8 cellular contexts compared by ENCODE assay signal in the genomic region with DNA sequence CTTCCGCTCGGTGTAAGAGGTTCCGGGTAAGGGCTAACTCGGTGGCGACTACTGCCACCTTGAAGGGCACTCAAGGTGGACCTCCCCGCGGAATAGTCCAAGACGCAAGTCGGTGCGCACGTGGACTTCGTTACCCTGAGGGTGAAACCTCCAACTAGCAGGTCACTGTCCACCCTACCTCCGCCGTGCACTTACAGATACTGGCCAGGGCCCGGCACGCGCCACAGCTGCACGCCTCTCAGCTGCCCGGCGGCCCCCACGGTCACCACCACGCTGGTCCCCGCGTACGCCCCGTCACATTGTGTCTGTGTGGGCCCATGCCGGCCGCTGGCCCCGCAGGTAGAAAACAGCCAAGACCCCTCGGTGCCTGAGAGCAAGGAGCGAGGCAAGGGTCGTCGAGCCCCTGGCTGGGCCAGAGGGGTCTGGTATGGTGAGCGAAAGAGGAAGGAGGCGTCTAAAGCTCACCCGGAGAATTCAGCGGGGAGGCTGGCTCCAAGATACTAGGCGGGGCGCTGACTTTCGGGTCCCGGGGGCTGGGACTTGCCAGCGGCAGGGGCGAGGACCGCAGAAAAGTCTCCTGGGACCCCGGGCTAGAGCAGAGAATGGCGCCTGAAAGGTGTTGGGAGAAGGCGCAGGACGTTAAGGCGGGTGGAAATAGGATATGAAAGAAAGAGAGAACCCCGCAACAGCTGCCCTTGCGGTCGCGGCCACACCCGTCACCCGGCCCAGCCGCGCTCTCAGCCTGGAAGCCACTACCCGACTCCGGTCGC. TPM values are rescaled to one million over a fixed set of nuclear protein-coding genes. Genes with fewer than 3 reads are reported as not detected.
A peak's percentile ranks its signal among the peaks of the same experiment; 100 is the strongest.
DNase-seq lines count a peak whose midpoint lies in the region; ATAC-seq and TF ChIP-seq lines count a peak whose summit lies in the region.

No MANE protein-coding gene starts in this region.

- 17% methylated on average over 28 of the region's 60 CpGs for WGBS in mammary epithelial cell (ENCODE audit: low coverage, missing lambda C conversion rate)
- 11 to 12% methylated on average over 52 to 53 of the region's 60 CpGs for WGBS in mesodermal cell (ENCODE audit: insufficient coverage in 2 of 2), 2 experiments

- CTCF ChIA-PET in mammary epithelial cell (lab: Charles Lee; ENCODE audit: low non-redundant PET), result no interaction called here

- H4K20me1 ChIP-seq in mammary epithelial cell (ENCODE audit: insufficient read depth, low read length), result peaks cover 3% of the 10 kb centered on the region

- H3K9ac ChIP-seq in mammary epithelial cell (ENCODE audit: insufficient read depth, low read length), result no peak overlapping the region

- no peak overlapping the region for H2AFZ ChIP-seq in mammary epithelial cell (ENCODE audit: low read depth, low read length)

- H3K36me3 ChIP-seq in mammary epithelial cell (ENCODE audit: insufficient read depth, low read length) (no peaks in the 10 kb centered on the region), mesodermal cell (ENCODE audit: control insufficient read depth, insufficient read depth, low read length) (peaks cover 11% of the 10 kb centered on the region), vagina (peaks cover 0 to 4% of the 10 kb centered on the region in 2 donors)

- DNase-seq in COR-L47 (lab: John Stamatoyannopoulos, UW), result peak; percentile 31
- peak; percentile 67 for DNase-seq in MV-4-11 (lab: John Stamatoyannopoulos, UW)
- DNase-seq in mammary epithelial cell, result no peak
- DNase-seq in vagina (ENCODE audit: extremely low spot score in 2 of 2), result no peak
- no peak for DNase-seq in cerebellum (ENCODE audit: low spot score)

- no TSS peak for BruUV-seq in mammary epithelial cell (replicated peaks; lab: Mats Ljungman, UMichigan)

- in situ Hi-C loops in mammary epithelial cell (cut with MboI; ENCODE audit: low sequenced_read_pairs in 2 of 2), result loop anchor here in 1 of 2 donors (10.0 kb wide), 1 partner anchor 58 kb away; no protein-coding TSS in a partner anchor

- H3K4me1 ChIP-seq in mammary epithelial cell (ENCODE audit: insufficient read depth, low read length) (peaks cover 19% of the 10 kb centered on the region), mesodermal cell (ENCODE audit: control insufficient read depth, insufficient read depth, low read length, poor library complexity, severe bottlenecking) (peaks cover 15% of the 10 kb centered on the region), vagina (peaks cover 32% of the 10 kb centered on the region)

- no peak for ATAC-seq in HG03342 (IDR thresholded peaks at IDR 0.05; ENCODE audit: unreplicated experiment)
- ATAC-seq in HG02970 (IDR thresholded peaks at IDR 0.05; ENCODE audit: low FRiP score, unreplicated experiment), result no peak

- H3K79me2 ChIP-seq in mammary epithelial cell (ENCODE audit: insufficient read depth, low read length), result no peaks in the 10 kb centered on the region

- dilution Hi-C loops in mammary epithelial cell (cut with HindIII; ENCODE audit: low sequenced_read_pairs), result no loop called here

- H3K9me3 ChIP-seq in mammary epithelial cell (replicated peaks; ENCODE audit: insufficient read depth, low read length), result no peaks in the 10 kb centered on the region
- no peaks in the 10 kb centered on the region for H3K9me3 ChIP-seq in mesodermal cell (ENCODE audit: control insufficient read depth, low read length)
- no peaks in the 10 kb centered on the region for H3K9me3 ChIP-seq in vagina

- intact Hi-C loops in mammary epithelial cell (cut with micrococcal nuclease), result no loop called here
- intact Hi-C loops in vagina (cut with DNase I), result no loop called here

- no peak for TF ChIP-seq POLR2A in vagina (IDR thresholded peaks at IDR 0.05)

- H3K4me2 ChIP-seq in mammary epithelial cell (ENCODE audit: insufficient read depth, low read depth, low read length), result peak overlapping the region; percentile 36

- TF ChIP-seq CTCF in mammary epithelial cell (conservative IDR thresholded peaks at IDR 0.05 in 1 of 2, IDR thresholded peaks at IDR 0.05 in 1 of 2; ENCODE audit: extremely low read depth in 1 of 2, insufficient read depth in 1 of 2, low read depth in 1 of 2, low read length in 2 of 2) (no peak), vagina (IDR thresholded peaks at IDR 0.05) (no peak)

- no peak overlapping the region for H3K27ac ChIP-seq in mammary epithelial cell (ENCODE audit: insufficient read depth, low read depth, low read length)
- H3K27ac ChIP-seq in mesodermal cell (ENCODE audit: low read depth, low read length, severe bottlenecking), result no peak overlapping the region
- H3K27ac ChIP-seq in vagina, result no peak overlapping the region

- H3K27me3 ChIP-seq in mammary epithelial cell (ENCODE audit: insufficient read depth, low read length) (peaks cover 30% of the 10 kb centered on the region), vagina (peaks cover 5% of the 10 kb centered on the region)

- peak overlapping the region in 1 of 3 experiments; percentile 3 for H3K4me3 ChIP-seq in mammary epithelial cell (replicated peaks in 1 of 3; ENCODE audit: insufficient read depth in 1 of 3, low read depth in 2 of 3, low read length in 3 of 3)
- H3K4me3 ChIP-seq in mesodermal cell (ENCODE audit: extremely low read depth, insufficient read depth, low read length, poor library complexity, severe bottlenecking), result peak overlapping the region; percentile 34
- peak overlapping the region; percentile 35 to 40 for H3K4me3 ChIP-seq in vagina

RNA-seq across cellular contexts. Expression of gene LTK, which starts 0.9 kb away (rescaled TPM):
- total RNA-seq in mammary epithelial cell, result not detected
- not detected for polyA plus RNA-seq in mammary epithelial cell
- polyA minus RNA-seq in mammary epithelial cell, result not detected
- polyA plus RNA-seq in mesodermal cell (2013, experiment 1 of 2), result 1.8 TPM
- 2.2 TPM for polyA plus RNA-seq in mesodermal cell (2013, experiment 2 of 2)
- 1.5 TPM for total RNA-seq in vagina
- 0.36 TPM for total RNA-seq in cerebellum

RNA-seq across cellular contexts. Expression of gene ITPKA, which starts 19.0 kb away (rescaled TPM):
- under 1 TPM in 1 of 2 donors, not detected in 1; 0.92 TPM for total RNA-seq in mammary epithelial cell
- polyA plus RNA-seq in mammary epithelial cell, result 0.63 TPM
- polyA minus RNA-seq in mammary epithelial cell, result not detected
- polyA plus RNA-seq in mesodermal cell (2013, experiment 1 of 2), result 1.2 TPM
- 0.66 TPM for polyA plus RNA-seq in mesodermal cell (2013, experiment 2 of 2)
- not detected for total RNA-seq in vagina
- 2.5 TPM for total RNA-seq in cerebellum

RNA-seq across cellular contexts. Expression of gene RPAP1, which starts 31.4 kb away (rescaled TPM):
- 10 to 100 TPM; 11.2 to 35.5 TPM for total RNA-seq in mammary epithelial cell
- 11.4 TPM for polyA plus RNA-seq in mammary epithelial cell
- 44.3 TPM for polyA minus RNA-seq in mammary epithelial cell
- polyA plus RNA-seq in mesodermal cell (2013, experiment 1 of 2), result 38.0 TPM
- 26.4 TPM for polyA plus RNA-seq in mesodermal cell (2013, experiment 2 of 2)
- total RNA-seq in vagina, result 19.9 TPM
- 22.7 TPM for total RNA-seq in cerebellum

RNA-seq across cellular contexts. Expression of gene TYRO3, which starts 46.3 kb away (rescaled TPM):
- total RNA-seq in mammary epithelial cell, result 10 to 100 TPM in 1 of 2 donors, 1 to 10 TPM in 1; 3.5 to 17.0 TPM
- 13.2 TPM for polyA plus RNA-seq in mammary epithelial cell
- polyA minus RNA-seq in mammary epithelial cell, result 50.7 TPM
- polyA plus RNA-seq in mesodermal cell (2013, experiment 1 of 2), result 81.7 TPM
- 79.1 TPM for polyA plus RNA-seq in mesodermal cell (2013, experiment 2 of 2)
- 13.3 TPM for total RNA-seq in vagina
- total RNA-seq in cerebellum, result 13.1 TPM

Comparison
In these comparisons a context has a peak if more than half of its experiments do, and no peak if none do; other contexts are left out.
1. DNase-seq: peak in COR-L47 (single experiment) and MV-4-11 (single experiment); none in mammary epithelial cell (single experiment), vagina (0 of 2) and cerebellum (single experiment).